3 cellular contexts compared by ENCODE assay signal in genomic region chr4:17630228-17630627, GRCh38.
TF ChIP-seq lines count a peak whose summit lies in the region.

No MANE protein-coding gene starts in this region.

TF ChIP-seq in GM23338, 12 proteins besides CTCF, POLR2A, EP300 and RAD21:
- no peak for TF ChIP-seq ETS1 (IDR thresholded peaks at IDR 0.05)

TF ChIP-seq in HCT116, 20 proteins besides CTCF, POLR2A, EP300 and RAD21 (continued from another document):
- TF ChIP-seq SP1 (IDR thresholded peaks at IDR 0.05; ENCODE audit: low read depth) (no peak), POLR2AphosphoS5 (IDR thresholded peaks at IDR 0.05; ENCODE audit: low read depth, low read length) (no peak), EGR1 (IDR thresholded peaks at IDR 0.05; ENCODE audit: low read depth) (no peak), ZFX (IDR thresholded peaks at IDR 0.05) (no peak), SIN3A (IDR thresholded peaks at IDR 0.05; ENCODE audit: low read depth) (no peak), ATF3 (IDR thresholded peaks at IDR 0.05) (no peak), ELF1 (IDR thresholded peaks at IDR 0.05; ENCODE audit: borderline replicate concordance, low read depth) (no peak), ZBTB33 (IDR thresholded peaks at IDR 0.05; ENCODE audit: extremely low read depth, insufficient replicate concordance, low read length) (no peak), CBX3 (IDR thresholded peaks at IDR 0.05; ENCODE audit: low read depth) (no peak), EZH2phosphoT487 (IDR thresholded peaks at IDR 0.05; ENCODE audit: borderline replicate concordance) (no peak)
TF ChIP-seq in HCT116: peak in this region for 0.

TF ChIP-seq in WTC11, 78 proteins besides CTCF, POLR2A, EP300 and RAD21:
- TF ChIP-seq ZNF512 (CRISPR knock-in tag; IDR thresholded peaks at IDR 0.05; ENCODE audit: borderline replicate concordance), result no peak
- TF ChIP-seq FOXJ3 (CRISPR knock-in tag; IDR thresholded peaks at IDR 0.05; ENCODE audit: borderline replicate concordance), result no peak
- no peak for TF ChIP-seq NR2C2 (CRISPR knock-in tag; IDR thresholded peaks at IDR 0.05)
- no peak for TF ChIP-seq MXD4 (CRISPR knock-in tag; IDR thresholded peaks at IDR 0.05; ENCODE audit: borderline replicate concordance)
- no peak for TF ChIP-seq ZNF317 (CRISPR knock-in tag; IDR thresholded peaks at IDR 0.05; ENCODE audit: borderline replicate concordance, low read depth)
- TF ChIP-seq GTF2I (CRISPR knock-in tag; conservative IDR thresholded peaks at IDR 0.05), result no peak
- TF ChIP-seq E2F5 (CRISPR knock-in tag; IDR thresholded peaks at IDR 0.05), result no peak
- TF ChIP-seq ATF2 (CRISPR knock-in tag; IDR thresholded peaks at IDR 0.05; ENCODE audit: borderline replicate concordance, low read depth), result no peak
- TF ChIP-seq MLX (CRISPR knock-in tag; IDR thresholded peaks at IDR 0.05), result no peak
- no peak for TF ChIP-seq KAT7 (CRISPR knock-in tag; IDR thresholded peaks at IDR 0.05; ENCODE audit: borderline replicate concordance)
- TF ChIP-seq ZNF671 (CRISPR knock-in tag; IDR thresholded peaks at IDR 0.05), result no peak
- TF ChIP-seq NFATC4 (CRISPR knock-in tag; IDR thresholded peaks at IDR 0.05), result no peak
- TF ChIP-seq HMGA2 (CRISPR knock-in tag; IDR thresholded peaks at IDR 0.05), result no peak
- no peak for TF ChIP-seq ZNF219 (CRISPR knock-in tag; IDR thresholded peaks at IDR 0.05; ENCODE audit: borderline replicate concordance)
- no peak for TF ChIP-seq GRHL2 (CRISPR knock-in tag; IDR thresholded peaks at IDR 0.05; ENCODE audit: insufficient replicate concordance, severe bottlenecking)
- no peak for TF ChIP-seq ZNF263 (CRISPR knock-in tag; IDR thresholded peaks at IDR 0.05; ENCODE audit: low read depth)
- TF ChIP-seq E2F1 (CRISPR knock-in tag; IDR thresholded peaks at IDR 0.05), result no peak
- no peak for TF ChIP-seq ZNF281 (CRISPR knock-in tag; IDR thresholded peaks at IDR 0.05)
- TF ChIP-seq USF1 (CRISPR knock-in tag; IDR thresholded peaks at IDR 0.05), result no peak
